1 cellular context compared by ENCODE assay signal in the genomic region with DNA sequence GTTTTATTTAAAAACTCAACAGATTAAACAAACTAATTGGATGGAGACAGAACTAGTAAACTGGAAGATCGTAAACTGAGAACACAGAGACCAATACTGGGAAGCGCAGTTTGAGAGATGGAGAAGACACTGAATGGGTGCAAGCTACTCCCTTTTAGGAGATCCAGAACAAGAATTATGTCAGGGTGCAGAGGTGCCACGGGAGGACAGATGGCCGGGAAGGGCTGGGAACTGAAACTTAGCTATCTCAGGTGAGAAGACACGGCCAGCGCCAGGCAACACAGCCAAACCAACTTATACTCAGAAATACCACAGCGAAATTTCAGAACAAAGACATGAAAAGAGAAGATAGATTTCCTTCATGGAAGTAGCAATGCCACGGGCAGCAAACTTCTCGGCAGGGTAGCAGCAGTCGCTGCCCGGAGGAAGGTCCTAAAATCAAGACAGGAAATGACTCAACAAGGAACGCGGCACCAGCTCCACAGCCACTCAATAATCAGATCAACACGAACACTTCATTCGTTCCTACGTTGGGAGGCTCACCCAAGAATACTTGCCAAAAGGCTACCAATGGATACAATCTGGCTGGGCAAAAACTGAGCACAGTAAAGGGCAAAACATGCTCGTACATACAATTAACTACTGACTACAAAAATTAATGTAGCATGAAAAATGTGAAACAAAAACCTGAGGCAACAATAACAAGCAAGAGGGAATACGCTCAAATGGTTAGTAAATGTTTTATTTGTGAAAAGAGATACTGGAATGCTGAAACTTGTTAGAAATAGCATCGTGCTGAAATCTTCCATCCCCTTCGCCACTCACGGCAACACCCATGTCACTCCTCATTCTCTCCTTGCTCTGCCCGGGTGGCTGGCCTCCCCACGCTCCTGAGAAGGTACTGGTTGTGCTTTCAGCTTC.
TF ChIP-seq lines count a peak whose summit lies in the region.

No MANE protein-coding gene starts in this region.

TF ChIP-seq in HEK293, 187 proteins besides CTCF, POLR2A, EP300 and RAD21 (continued from another document and continues in another):
- TF ChIP-seq BCL6B (tag by site-specific recombination; IDR thresholded peaks at IDR 0.05) (no peak), YY2 (tag by site-specific recombination; IDR thresholded peaks at IDR 0.05) (no peak), ZSCAN23 (tag by site-specific recombination; IDR thresholded peaks at IDR 0.05) (no peak), ZNF366 (tag by site-specific recombination; conservative IDR thresholded peaks at IDR 0.05) (peak; percentile 80), ZNF416 (tag by site-specific recombination; IDR thresholded peaks at IDR 0.05) (no peak), MYNN (tag by site-specific recombination; IDR thresholded peaks at IDR 0.05; ENCODE audit: borderline replicate concordance) (no peak), ZNF544 (tag by site-specific recombination; IDR thresholded peaks at IDR 0.05) (no peak), GLIS1 (tag by site-specific recombination; IDR thresholded peaks at IDR 0.05) (no peak; the same call in 1 of the 2 replicates), ZSCAN30 (tag by site-specific recombination; IDR thresholded peaks at IDR 0.05) (no peak), ZNF350 (tag by site-specific recombination; IDR thresholded peaks at IDR 0.05) (no peak), ZNF202 (tag by site-specific recombination; IDR thresholded peaks at IDR 0.05; ENCODE audit: borderline replicate concordance) (no peak), ZNF324 (tag by site-specific recombination; IDR thresholded peaks at IDR 0.05) (0 out of 2 replicates have a peak, but pooled peaks have one; percentile 46), ZNF558 (tag by site-specific recombination; IDR thresholded peaks at IDR 0.05) (no peak), ZNF624 (tag by site-specific recombination; IDR thresholded peaks at IDR 0.05) (no peak), MEIS1 (CRISPR knock-in tag; IDR thresholded peaks at IDR 0.05; ENCODE audit: borderline replicate concordance) (no peak), ZNF626 (tag by site-specific recombination; IDR thresholded peaks at IDR 0.05) (no peak), ZNF404 (tag by site-specific recombination; IDR thresholded peaks at IDR 0.05) (no peak), ZNF302 (tag by site-specific recombination; IDR thresholded peaks at IDR 0.05; ENCODE audit: low read depth) (no peak), ZNF561 (tag by site-specific recombination; IDR thresholded peaks at IDR 0.05; ENCODE audit: borderline replicate concordance) (no peak), ZNF184 (tag by site-specific recombination; IDR thresholded peaks at IDR 0.05) (no peak), ZNF510 (tag by site-specific recombination; IDR thresholded peaks at IDR 0.05; ENCODE audit: insufficient replicate concordance) (no peak), KLF8 (tag by site-specific recombination; IDR thresholded peaks at IDR 0.05) (no peak), ZNF423 (tag by site-specific recombination; IDR thresholded peaks at IDR 0.05) (no peak), ZNF433 (tag by site-specific recombination; IDR thresholded peaks at IDR 0.05; ENCODE audit: low read depth) (no peak), GLI4 (tag by site-specific recombination; IDR thresholded peaks at IDR 0.05) (no peak), HIC1 (tag by site-specific recombination; IDR thresholded peaks at IDR 0.05) (peak; percentile 63; the same call in 1 of the 2 replicates), ZNF768 (tag by site-specific recombination; IDR thresholded peaks at IDR 0.05) (no peak), ZNF521 (tag by site-specific recombination; IDR thresholded peaks at IDR 0.05) (no peak), ZNF18 (tag by site-specific recombination; IDR thresholded peaks at IDR 0.05) (0 out of 2 replicates have a peak, but pooled peaks have one; percentile 54), GFI1B (tag by site-specific recombination; IDR thresholded peaks at IDR 0.05) (peak; percentile 67; the same call in 1 of the 2 replicates), ZXDB (tag by site-specific recombination; IDR thresholded peaks at IDR 0.05) (peak; percentile 67; the same call in 1 of the 2 replicates), ZNF747 (tag by site-specific recombination; IDR thresholded peaks at IDR 0.05) (no peak), ZNF16 (tag by site-specific recombination; IDR thresholded peaks at IDR 0.05; ENCODE audit: low read depth) (no peak), ZNF221 (tag by site-specific recombination; IDR thresholded peaks at IDR 0.05; ENCODE audit: borderline replicate concordance) (no peak), REST (tag by site-specific recombination; IDR thresholded peaks at IDR 0.05) (no peak), ZNF138 (tag by site-specific recombination; IDR thresholded peaks at IDR 0.05; ENCODE audit: borderline replicate concordance) (no peak), HOXC10 (CRISPR knock-in tag; IDR thresholded peaks at IDR 0.05) (no peak), RBAK (tag by site-specific recombination; IDR thresholded peaks at IDR 0.05) (no peak), EGR2 (tag by site-specific recombination; IDR thresholded peaks at IDR 0.05; ENCODE audit: low read depth) (no peak), ZSCAN5A (tag by site-specific recombination; IDR thresholded peaks at IDR 0.05) (no peak), SETDB1 (IDR thresholded peaks at IDR 0.05; ENCODE audit: insufficient read length, low read length) (no peak), KLF10 (tag by site-specific recombination; IDR thresholded peaks at IDR 0.05) (peak; percentile 54; the same call in 1 of the 2 replicates)
- TF ChIP-seq, protein P1, sequence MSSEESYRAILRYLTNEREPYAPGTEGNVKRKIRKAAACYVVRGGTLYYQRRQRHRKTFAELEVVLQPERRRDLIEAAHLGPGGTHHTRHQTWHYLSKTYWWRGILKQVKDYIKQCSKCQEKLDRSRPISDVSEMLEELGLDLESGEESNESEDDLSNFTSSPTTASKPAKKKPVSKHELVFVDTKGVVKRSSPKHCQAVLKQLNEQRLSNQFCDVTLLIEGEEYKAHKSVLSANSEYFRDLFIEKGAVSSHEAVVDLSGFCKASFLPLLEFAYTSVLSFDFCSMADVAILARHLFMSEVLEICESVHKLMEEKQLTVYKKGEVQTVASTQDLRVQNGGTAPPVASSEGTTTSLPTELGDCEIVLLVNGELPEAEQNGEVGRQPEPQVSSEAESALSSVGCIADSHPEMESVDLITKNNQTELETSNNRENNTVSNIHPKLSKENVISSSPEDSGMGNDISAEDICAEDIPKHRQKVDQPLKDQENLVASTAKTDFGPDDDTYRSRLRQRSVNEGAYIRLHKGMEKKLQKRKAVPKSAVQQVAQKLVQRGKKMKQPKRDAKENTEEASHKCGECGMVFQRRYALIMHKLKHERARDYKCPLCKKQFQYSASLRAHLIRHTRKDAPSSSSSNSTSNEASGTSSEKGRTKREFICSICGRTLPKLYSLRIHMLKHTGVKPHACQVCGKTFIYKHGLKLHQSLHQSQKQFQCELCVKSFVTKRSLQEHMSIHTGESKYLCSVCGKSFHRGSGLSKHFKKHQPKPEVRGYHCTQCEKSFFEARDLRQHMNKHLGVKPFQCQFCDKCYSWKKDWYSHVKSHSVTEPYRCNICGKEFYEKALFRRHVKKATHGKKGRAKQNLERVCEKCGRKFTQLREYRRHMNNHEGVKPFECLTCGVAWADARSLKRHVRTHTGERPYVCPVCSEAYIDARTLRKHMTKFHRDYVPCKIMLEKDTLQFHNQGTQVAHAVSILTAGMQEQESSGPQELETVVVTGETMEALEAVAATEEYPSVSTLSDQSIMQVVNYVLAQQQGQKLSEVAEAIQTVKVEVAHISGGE (tag by site-specific recombination; conservative IDR thresholded peaks at IDR 0.05; ENCODE audit: low read depth), result peak; percentile 56; the same call in 1 of the 2 replicates
- TF ChIP-seq, protein P2, sequence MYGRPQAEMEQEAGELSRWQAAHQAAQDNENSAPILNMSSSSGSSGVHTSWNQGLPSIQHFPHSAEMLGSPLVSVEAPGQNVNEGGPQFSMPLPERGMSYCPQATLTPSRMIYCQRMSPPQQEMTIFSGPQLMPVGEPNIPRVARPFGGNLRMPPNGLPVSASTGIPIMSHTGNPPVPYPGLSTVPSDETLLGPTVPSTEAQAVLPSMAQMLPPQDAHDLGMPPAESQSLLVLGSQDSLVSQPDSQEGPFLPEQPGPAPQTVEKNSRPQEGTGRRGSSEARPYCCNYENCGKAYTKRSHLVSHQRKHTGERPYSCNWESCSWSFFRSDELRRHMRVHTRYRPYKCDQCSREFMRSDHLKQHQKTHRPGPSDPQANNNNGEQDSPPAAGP (tag by site-specific recombination; IDR thresholded peaks at IDR 0.05), result 0 out of 2 replicates have a peak, but pooled peaks have one; percentile 55
- TF ChIP-seq, protein P3, sequence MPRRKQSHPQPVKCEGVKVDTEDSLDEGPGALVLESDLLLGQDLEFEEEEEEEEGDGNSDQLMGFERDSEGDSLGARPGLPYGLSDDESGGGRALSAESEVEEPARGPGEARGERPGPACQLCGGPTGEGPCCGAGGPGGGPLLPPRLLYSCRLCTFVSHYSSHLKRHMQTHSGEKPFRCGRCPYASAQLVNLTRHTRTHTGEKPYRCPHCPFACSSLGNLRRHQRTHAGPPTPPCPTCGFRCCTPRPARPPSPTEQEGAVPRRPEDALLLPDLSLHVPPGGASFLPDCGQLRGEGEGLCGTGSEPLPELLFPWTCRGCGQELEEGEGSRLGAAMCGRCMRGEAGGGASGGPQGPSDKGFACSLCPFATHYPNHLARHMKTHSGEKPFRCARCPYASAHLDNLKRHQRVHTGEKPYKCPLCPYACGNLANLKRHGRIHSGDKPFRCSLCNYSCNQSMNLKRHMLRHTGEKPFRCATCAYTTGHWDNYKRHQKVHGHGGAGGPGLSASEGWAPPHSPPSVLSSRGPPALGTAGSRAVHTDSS (tag by site-specific recombination; IDR thresholded peaks at IDR 0.05), result no peak
